8 cellular contexts compared by ENCODE assay signal in the genomic region with DNA sequence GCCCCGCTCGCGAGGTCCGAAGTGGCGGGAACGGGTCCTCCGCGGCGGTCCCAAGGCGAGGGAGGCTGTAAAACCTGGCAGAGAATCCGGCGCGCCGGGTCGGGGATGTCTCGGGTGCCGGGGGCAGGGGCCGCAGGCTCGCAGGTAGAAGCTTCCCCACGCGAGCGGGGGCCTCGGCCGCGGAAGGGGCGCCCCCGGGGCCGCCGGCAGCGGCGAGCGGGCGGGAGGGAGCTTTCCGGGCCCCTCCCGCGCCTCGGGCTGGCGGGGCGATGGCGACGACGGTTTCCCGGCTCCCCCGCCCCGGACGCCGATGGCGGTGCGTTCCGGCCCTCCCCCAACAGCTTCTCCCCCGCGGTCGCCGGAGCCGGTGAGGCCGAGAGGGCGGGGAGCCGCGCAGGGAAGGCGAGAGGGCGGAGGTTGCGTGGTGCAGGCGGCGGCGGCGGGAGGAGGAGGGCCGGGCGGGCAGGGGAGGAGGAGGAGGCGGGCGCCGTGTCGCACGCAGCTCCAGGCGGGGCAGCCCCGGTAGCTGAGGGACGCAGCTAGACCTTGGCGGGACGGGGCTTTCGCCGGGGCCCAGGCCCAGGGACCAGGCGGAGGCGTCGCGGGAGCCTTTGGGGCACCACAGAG. TPM values are rescaled to one million over a fixed set of nuclear protein-coding genes. Genes with fewer than 3 reads are reported as not detected.
DNase-seq lines count a peak whose midpoint lies in the region; ATAC-seq and TF ChIP-seq lines count a peak whose summit lies in the region.

A gene (plus strand): TSS at position 507 of the 627 bp plus-strand sequence. CDS start 31,220 bp downstream, outside the sequence.

- WGBS in HUES64 = under 1% methylated on average over 84 of the region's 84 CpGs

- peak within 1 kb of the TSS; percentile 88 for H3K27ac ChIP-seq in HUES64 (ENCODE audit: low read depth, low read length)
- peak within 1 kb of the TSS; percentile 74 for H3K27ac ChIP-seq in substantia nigra (ENCODE audit: low read depth, low read length, poor library complexity, severe bottlenecking)

- H3K27me3 ChIP-seq in HUES64 (ENCODE audit: insufficient read depth, low read length) (no peaks in the 10 kb centered on the region), neuron (ENCODE audit: insufficient read depth, low read length) (no peaks in the 10 kb centered on the region)

- H3K4me1 ChIP-seq in HUES64 (ENCODE audit: insufficient read depth, low read length) = peaks cover 48% of the 10 kb centered on the region
- peaks cover 21% of the 10 kb centered on the region for H3K4me1 ChIP-seq in neuron (ENCODE audit: insufficient read depth, low read length)

- H2AFZ ChIP-seq in neuron (ENCODE audit: low read depth, low read length) = peak within 1 kb of the TSS; percentile 74

- H3K4me3 ChIP-seq in HUES64 (ENCODE audit: low read length) (peak within 1 kb of the TSS; percentile 81), foreskin fibroblast (ENCODE audit: low read depth in 1 of 2, low read length in 2 of 2) (peak within 1 kb of the TSS; percentile 63 to 85), neuron (ENCODE audit: low read length) (peak within 1 kb of the TSS; percentile 87)

- peak; percentile 73 for DNase-seq in DMS53 treated with DMSO at 0.1 percent for 48 hours (lab: John Stamatoyannopoulos, UW; ENCODE audit: unreplicated experiment)
- DNase-seq in RPMI7951 (ENCODE audit: low read depth) = peak; percentile 80
- DNase-seq in activated gamma-delta T cell (lab: John Stamatoyannopoulos, UW) = peak; percentile 80
- DNase-seq in foreskin fibroblast = peak; percentile 76 to 94
- peak in 47 of 49 donors; percentile 11 to 87 (median 60) for DNase-seq in substantia nigra (lab: John Stamatoyannopoulos, UW)

- H3K9me3 ChIP-seq in HUES64 (ENCODE audit: insufficient read depth, low read depth, low read length) = no peaks in the 10 kb centered on the region
- H3K9me3 ChIP-seq in neuron (ENCODE audit: low read length) = no peaks in the 10 kb centered on the region

- H3K36me3 ChIP-seq in HUES64 (ENCODE audit: insufficient read depth, low read length) = no peaks in the 10 kb centered on the region
- no peaks in the 10 kb centered on the region for H3K36me3 ChIP-seq in neuron (ENCODE audit: insufficient read depth, low read length)

- H3K9ac ChIP-seq in HUES64 (ENCODE audit: low read depth, low read length) = peak within 1 kb of the TSS; percentile 94

- TF ChIP-seq CTCF in foreskin fibroblast (IDR thresholded peaks at IDR 0.05; ENCODE audit: low read depth, low read length) = no peak

- peak; percentile 64 for ATAC-seq in GM21447 (IDR thresholded peaks at IDR 0.05; ENCODE audit: unreplicated experiment)

RNA-seq across cellular contexts. Expression of the gene that starts here (rescaled TPM):
- polyA plus RNA-seq in HUES64 (2013, experiment 1 of 2) = 70.2 TPM
- 64.3 TPM for polyA plus RNA-seq in HUES64 (2013, experiment 2 of 2)
- 56.3 and 65.1 TPM in 2 replicates for total RNA-seq in RPMI7951 (2014; rRNA removed; shearing (Covaris generic))

Comparison
In these comparisons a context has a peak if more than half of its experiments do, and no peak if none do; other contexts are left out.
1. Peak in every context shown above with its lines: DNase-seq, ATAC-seq, H3K4me3 ChIP-seq and H3K27ac ChIP-seq.